In the genomic region with DNA sequence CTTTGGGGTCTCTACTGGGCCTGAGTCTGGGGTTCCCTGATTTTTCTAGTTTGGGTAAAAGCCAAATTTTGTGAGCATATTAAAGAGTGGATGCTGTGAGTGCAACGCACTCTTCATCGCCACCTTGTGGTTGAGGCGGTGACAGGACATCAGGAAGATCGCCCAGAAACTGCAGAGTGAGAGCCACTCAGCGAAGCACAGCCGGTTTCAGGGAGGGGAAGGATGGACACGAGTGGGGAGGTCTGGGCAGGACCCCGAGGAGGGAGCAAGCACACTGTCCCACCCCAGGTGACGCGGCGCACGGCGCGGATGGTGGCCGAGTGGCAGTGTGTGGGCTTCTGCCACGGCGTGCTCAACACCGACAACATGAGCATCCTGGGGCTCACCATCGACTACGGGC, we compare ENCODE assay signal across 8 cellular contexts. TPM values are rescaled to one million over a fixed set of nuclear protein-coding genes. Genes with fewer than 3 reads are reported as not detected.
A peak's percentile ranks its signal among the peaks of the same experiment; 100 is the strongest.
DNase-seq lines count a peak whose midpoint lies in the region; ATAC-seq, FAIRE-seq and TF ChIP-seq lines count a peak whose summit lies in the region.

No MANE protein-coding gene starts in this region.

- no peak overlapping the region for H3K23ac ChIP-seq in H1 (ENCODE audit: insufficient read length)

- WGBS in H1 (ENCODE audit: extremely low coverage in 1 of 2, insufficient coverage in 1 of 2, insufficient read length in 1 of 2, insufficient replicate concordance in 2 of 2, low coverage in 1 of 2, low lambda C conversion rate in 2 of 2, missing lambda C conversion rate in 1 of 2), 2 experiments, result 72% methylated on average over 18 of the region's 20 CpGs; no CpG with 5 or more reads in 1 of the 2 experiments

- H3K79me2 ChIP-seq in H1 (ENCODE audit: control insufficient read depth in 1 of 2, insufficient read depth in 2 of 2, low read length in 2 of 2), result peaks cover 0 to 13% of the 10 kb centered on the region in 2 experiments; a peak in 1 of 4 replicates

- POLR2A ChIA-PET in H1 (lab: Charles Lee; ENCODE audit: partially characterized antibody), result no interaction called here

- H3K27me3 ChIP-seq in H1 (replicated peaks in 1 of 4; ENCODE audit: control insufficient read depth in 3 of 4, extremely low read depth in 1 of 4, insufficient read depth in 3 of 4, low read length in 3 of 4), result no peaks in the 10 kb centered on the region

- no peak overlapping the region for H2BK20ac ChIP-seq in H1 (ENCODE audit: low read length)

- H4K8ac ChIP-seq in H1 (ENCODE audit: extremely low read depth, insufficient read depth, low read length), result peak overlapping the region; percentile 74

- H2BK120ac ChIP-seq in H1 (replicated peaks; ENCODE audit: low read depth, low read length), result no peak overlapping the region

- no peak overlapping the region for H2AFZ ChIP-seq in H1 (ENCODE audit: low read length)

- TF ChIP-seq RAD21 in H1 (IDR thresholded peaks at IDR 0.05 in 1 of 2, conservative IDR thresholded peaks at IDR 0.05 in 1 of 2; ENCODE audit: low read depth in 2 of 2, low read length in 2 of 2), result peak; percentile 67 to 72

- no peak overlapping the region for H4K5ac ChIP-seq in H1 (ENCODE audit: insufficient read length, low read depth, low read length)

- no peak for ATAC-seq in HG03097 (IDR thresholded peaks at IDR 0.05; ENCODE audit: low FRiP score, unreplicated experiment)

- no peak overlapping the region for H2BK12ac ChIP-seq in H1 (ENCODE audit: low read depth, low read length)

- no peak overlapping the region; the same call in 1 of the 2 replicates for H2BK5ac ChIP-seq in H1 (ENCODE audit: low read depth, low read length)

- no peak overlapping the region for H3K27ac ChIP-seq in H1 (ENCODE audit: low read depth, low read length)

- H4K20me1 ChIP-seq in H1 (replicated peaks in 1 of 2; ENCODE audit: control insufficient read depth in 1 of 2, insufficient read depth in 2 of 2, low read length in 2 of 2), result peaks cover 8 to 21% of the 10 kb centered on the region in 2 experiments

- H3K4me1 ChIP-seq in H1 (replicated peaks in 1 of 4; ENCODE audit: control insufficient read depth in 3 of 4, insufficient read depth in 4 of 4, low read length in 3 of 4), result peaks cover 0 to 3% (median 1%) of the 10 kb centered on the region in 4 experiments; a peak in 2 of 7 replicates

- CTCF ChIA-PET in H1 (lab: Charles Lee; ENCODE audit: partially characterized antibody), result interaction anchor here (0.9 kb wide), 1 partner anchor 31 kb away, joined by 3 read pairs; no protein-coding TSS in a partner anchor

- H3K14ac ChIP-seq in H1 (ENCODE audit: insufficient read length), result no peak overlapping the region

- DNase-seq in NCI-H2196 (lab: John Stamatoyannopoulos, UW; ENCODE audit: unreplicated experiment), result peak; percentile 58
- DNase-seq in NCI-H2196 treated with DMSO at 0.1 percent for 48 hours (lab: John Stamatoyannopoulos, UW; ENCODE audit: unreplicated experiment), result no peak
- DNase-seq in NB4 (ENCODE audit: low read depth), result peak; percentile 68
- peak; percentile 71 to 76 for DNase-seq in activated CD4-positive, alpha-beta T cell treated with anti-CD3 and anti-CD28 coated beads, Interleukin-2, amount 50 U/mL, for 48 hours
- DNase-seq in H1 (ENCODE audit: low read depth in 1 of 2, low spot score in 2 of 2), result peak in 1 of 2 experiments; percentile 78
- DNase-seq in myocyte (ENCODE audit: low read depth), result peak; percentile 64
- DNase-seq in stromal cell of bone marrow (ENCODE audit: low read depth), result peak; percentile 47

- FAIRE-seq in H1 (lab: Jason Lieb, UNC), result no peak

- no peaks in the 10 kb centered on the region for H3K23me2 ChIP-seq in H1 (ENCODE audit: low read depth, low read length)

- H2AK5ac ChIP-seq in H1 (ENCODE audit: low read depth, low read length), result no peak overlapping the region

- TF ChIP-seq CTCF in NB4 (IDR thresholded peaks at IDR 0.05; ENCODE audit: low read depth, low read length), result peak; percentile 92
- peak; percentile 79 to 89 (median 85) for TF ChIP-seq CTCF in H1 (IDR thresholded peaks at IDR 0.05; ENCODE audit: control extremely low read depth in 1 of 3, insufficient read depth in 1 of 3, low read depth in 1 of 3, low read length in 3 of 3)

- no peak overlapping the region for H3K4me2 ChIP-seq in H1 (ENCODE audit: insufficient read depth in 1 of 2, low read depth in 2 of 2, low read length in 2 of 2)

- H3K56ac ChIP-seq in H1 (replicated peaks; ENCODE audit: insufficient read length, low read depth, low read length), result no peak overlapping the region

- H3K9me3 ChIP-seq in H1 (ENCODE audit: insufficient read depth in 2 of 2, low read depth in 1 of 2, low read length in 1 of 2), result no peaks in the 10 kb centered on the region

- H3K9ac ChIP-seq in H1 (replicated peaks in 1 of 4; ENCODE audit: extremely low read depth in 1 of 4, low read depth in 3 of 4, low read length in 3 of 4), result no peak overlapping the region

- H3K18ac ChIP-seq in H1 (ENCODE audit: extremely low read depth, low read length), result no peak overlapping the region

- TF ChIP-seq POLR2A in NB4 (IDR thresholded peaks at IDR 0.05; ENCODE audit: extremely low read depth, insufficient read length), result no peak
- TF ChIP-seq POLR2A in H1 (IDR thresholded peaks at IDR 0.05; ENCODE audit: control extremely low read depth in 1 of 2, low read depth in 2 of 2, low read length in 2 of 2), result no peak

- no peak overlapping the region for H3K4ac ChIP-seq in H1 (replicated peaks; ENCODE audit: insufficient read length, low read depth, low read length)

- peaks cover 4 to 32% (median 21%) of the 10 kb centered on the region in 4 experiments; a peak in 7 of 8 replicates for H3K36me3 ChIP-seq in H1 (ENCODE audit: control insufficient read depth in 2 of 4, insufficient read depth in 4 of 4, low read length in 3 of 4)

- H3K4me3 ChIP-seq in NB4 (ENCODE audit: low read depth, low read length) (no peak overlapping the region), H1 (ENCODE audit: extremely low read depth in 1 of 4, insufficient read depth in 2 of 4, low read depth in 3 of 4, low read length in 4 of 4) (no peak overlapping the region)

- no peak for TF ChIP-seq EP300 in H1 (IDR thresholded peaks at IDR 0.05; ENCODE audit: borderline replicate concordance in 1 of 2, low read depth in 2 of 2, low read length in 2 of 2)

- H2BK15ac ChIP-seq in H1 (ENCODE audit: low read length), result no peak overlapping the region

- H4K91ac ChIP-seq in H1 (replicated peaks; ENCODE audit: insufficient read length, low read length), result no peak overlapping the region

- H3K79me1 ChIP-seq in H1 (ENCODE audit: low read depth, low read length), result peaks cover 5% of the 10 kb centered on the region; the same call in 1 of the 2 replicates

RNA-seq across cellular contexts. Expression of a gene that starts 9.1 kb away (rescaled TPM):
- 16.8 and 18.6 TPM in 2 replicates for total RNA-seq in H1 (2021; fragmentation: NEBNext Ultra II Directional; extraction: Animal tissue kit (Norgen Biotek cat#: 25700))
- polyA plus RNA-seq in H1 (2011; rRNA removed), result 25.1 and 34.1 TPM in 2 replicates
- polyA plus RNA-seq in H1 (2011; cell fraction: cytosol; rRNA removed), result 30.9 TPM
- 69.8 TPM for polyA plus RNA-seq in H1 (2011; cell fraction: nucleus; rRNA removed)
- 12.9 to 24.6 TPM (median 20.6 TPM) in 4 replicates for polyA plus RNA-seq in H1 (2012, experiment 1 of 2)
- 13.2 TPM for polyA plus RNA-seq in H1 (2012, experiment 2 of 2)
- polyA plus RNA-seq in H1 (2013, experiment 1 of 2), result 16.6 TPM
- polyA plus RNA-seq in H1 (2013, experiment 2 of 2), result 14.1 TPM
- polyA minus RNA-seq in H1 (2011; rRNA and poly(A)+ RNA removed), result 6.4 and 7.1 TPM in 2 replicates
- 6.4 TPM for polyA minus RNA-seq in H1 (2011; cell fraction: cytosol; rRNA and poly(A)+ RNA removed)
- 9.8 TPM for polyA minus RNA-seq in H1 (2011; cell fraction: nucleus; rRNA and poly(A)+ RNA removed)
- total RNA-seq in myocyte, result 30.8 and 34.4 TPM in 2 replicates
- polyA plus RNA-seq in myocyte (2012), result 21.6 TPM

RNA-seq across cellular contexts. Expression of a gene that starts 24.2 kb away (rescaled TPM):
- 57.5 and 60.0 TPM in 2 replicates for total RNA-seq in H1 (2021; fragmentation: NEBNext Ultra II Directional; extraction: Animal tissue kit (Norgen Biotek cat#: 25700))
- polyA plus RNA-seq in H1 (2011; rRNA removed), result 44.2 and 88.8 TPM in 2 replicates
- polyA plus RNA-seq in H1 (2011; cell fraction: cytosol; rRNA removed), result 59.7 TPM
- polyA plus RNA-seq in H1 (2011; cell fraction: nucleus; rRNA removed), result 170 TPM
- 38.3 to 63.0 TPM (median 60.8 TPM) in 4 replicates for polyA plus RNA-seq in H1 (2012, experiment 1 of 2)
- polyA plus RNA-seq in H1 (2012, experiment 2 of 2), result 46.4 TPM
- polyA plus RNA-seq in H1 (2013, experiment 1 of 2), result 46.6 TPM
- 45.5 TPM for polyA plus RNA-seq in H1 (2013, experiment 2 of 2)
- polyA minus RNA-seq in H1 (2011; rRNA and poly(A)+ RNA removed), result 17.2 and 19.0 TPM in 2 replicates
- polyA minus RNA-seq in H1 (2011; cell fraction: cytosol; rRNA and poly(A)+ RNA removed), result 23.3 TPM
- 30.3 TPM for polyA minus RNA-seq in H1 (2011; cell fraction: nucleus; rRNA and poly(A)+ RNA removed)
- total RNA-seq in myocyte, result 16.3 and 26.3 TPM in 2 replicates
- 21.4 TPM for polyA plus RNA-seq in myocyte (2012)

RNA-seq across cellular contexts. Expression of a gene that starts 34.9 kb away (rescaled TPM):
- 23.5 and 24.7 TPM in 2 replicates for total RNA-seq in H1 (2021; fragmentation: NEBNext Ultra II Directional; extraction: Animal tissue kit (Norgen Biotek cat#: 25700))
- 24.2 and 33.6 TPM in 2 replicates for polyA plus RNA-seq in H1 (2011; rRNA removed)
- polyA plus RNA-seq in H1 (2011; cell fraction: cytosol; rRNA removed), result 23.5 TPM
- 176 TPM for polyA plus RNA-seq in H1 (2011; cell fraction: nucleus; rRNA removed)
- 18.5 to 28.4 TPM (median 26.1 TPM) in 4 replicates for polyA plus RNA-seq in H1 (2012, experiment 1 of 2)
- polyA plus RNA-seq in H1 (2012, experiment 2 of 2), result 17.2 TPM
- polyA plus RNA-seq in H1 (2013, experiment 1 of 2), result 14.6 TPM
- 13.0 TPM for polyA plus RNA-seq in H1 (2013, experiment 2 of 2)
- 14.8 and 14.9 TPM in 2 replicates for polyA minus RNA-seq in H1 (2011; rRNA and poly(A)+ RNA removed)
- 13.8 TPM for polyA minus RNA-seq in H1 (2011; cell fraction: cytosol; rRNA and poly(A)+ RNA removed)
- 34.9 TPM for polyA minus RNA-seq in H1 (2011; cell fraction: nucleus; rRNA and poly(A)+ RNA removed)
- total RNA-seq in myocyte, result 33.7 and 35.4 TPM in 2 replicates
- polyA plus RNA-seq in myocyte (2012), result 26.1 TPM

RNA-seq across cellular contexts. Expression of a gene that starts 39.4 kb away (rescaled TPM):
- 5.0 and 5.4 TPM in 2 replicates for total RNA-seq in H1 (2021; fragmentation: NEBNext Ultra II Directional; extraction: Animal tissue kit (Norgen Biotek cat#: 25700))
- polyA plus RNA-seq in H1 (2011; rRNA removed), result 3.5 and 6.0 TPM in 2 replicates
- polyA plus RNA-seq in H1 (2011; cell fraction: cytosol; rRNA removed), result 4.2 TPM
- polyA plus RNA-seq in H1 (2011; cell fraction: nucleus; rRNA removed), result 8.3 TPM
- polyA plus RNA-seq in H1 (2012, experiment 1 of 2), result 3.9 to 6.9 TPM (median 5.9 TPM) in 4 replicates
- 4.1 TPM for polyA plus RNA-seq in H1 (2012, experiment 2 of 2)
- polyA plus RNA-seq in H1 (2013, experiment 1 of 2), result 4.8 TPM
- 5.1 TPM for polyA plus RNA-seq in H1 (2013, experiment 2 of 2)
- 0.78 and 0.91 TPM in 2 replicates for polyA minus RNA-seq in H1 (2011; rRNA and poly(A)+ RNA removed)
- 2.8 TPM for polyA minus RNA-seq in H1 (2011; cell fraction: cytosol; rRNA and poly(A)+ RNA removed)
- 2.8 TPM for polyA minus RNA-seq in H1 (2011; cell fraction: nucleus; rRNA and poly(A)+ RNA removed)
- 0.08 and 0.26 TPM in 2 replicates for total RNA-seq in myocyte
- 1.3 TPM for polyA plus RNA-seq in myocyte (2012)

RNA-seq across cellular contexts. Expression of a gene that starts 41.2 kb away (rescaled TPM):
- total RNA-seq in H1 (2021; fragmentation: NEBNext Ultra II Directional; extraction: Animal tissue kit (Norgen Biotek cat#: 25700)), result 21.2 and 26.4 TPM in 2 replicates
- polyA plus RNA-seq in H1 (2011; rRNA removed), result 11.2 and 18.8 TPM in 2 replicates
- polyA plus RNA-seq in H1 (2011; cell fraction: cytosol; rRNA removed), result 11.2 TPM
- polyA plus RNA-seq in H1 (2011; cell fraction: nucleus; rRNA removed), result 131 TPM
- 13.3 to 28.3 TPM (median 25.5 TPM) in 4 replicates for polyA plus RNA-seq in H1 (2012, experiment 1 of 2)
- polyA plus RNA-seq in H1 (2012, experiment 2 of 2), result 14.3 TPM
- 11.9 TPM for polyA plus RNA-seq in H1 (2013, experiment 1 of 2)
- polyA plus RNA-seq in H1 (2013, experiment 2 of 2), result 11.8 TPM
- 6.1 and 7.2 TPM in 2 replicates for polyA minus RNA-seq in H1 (2011; rRNA and poly(A)+ RNA removed)
- polyA minus RNA-seq in H1 (2011; cell fraction: cytosol; rRNA and poly(A)+ RNA removed), result 11.4 TPM
- polyA minus RNA-seq in H1 (2011; cell fraction: nucleus; rRNA and poly(A)+ RNA removed), result 34.8 TPM
- total RNA-seq in myocyte, result 12.9 and 22.5 TPM in 2 replicates
- polyA plus RNA-seq in myocyte (2012), result 19.8 TPM
